In the genomic region with DNA sequence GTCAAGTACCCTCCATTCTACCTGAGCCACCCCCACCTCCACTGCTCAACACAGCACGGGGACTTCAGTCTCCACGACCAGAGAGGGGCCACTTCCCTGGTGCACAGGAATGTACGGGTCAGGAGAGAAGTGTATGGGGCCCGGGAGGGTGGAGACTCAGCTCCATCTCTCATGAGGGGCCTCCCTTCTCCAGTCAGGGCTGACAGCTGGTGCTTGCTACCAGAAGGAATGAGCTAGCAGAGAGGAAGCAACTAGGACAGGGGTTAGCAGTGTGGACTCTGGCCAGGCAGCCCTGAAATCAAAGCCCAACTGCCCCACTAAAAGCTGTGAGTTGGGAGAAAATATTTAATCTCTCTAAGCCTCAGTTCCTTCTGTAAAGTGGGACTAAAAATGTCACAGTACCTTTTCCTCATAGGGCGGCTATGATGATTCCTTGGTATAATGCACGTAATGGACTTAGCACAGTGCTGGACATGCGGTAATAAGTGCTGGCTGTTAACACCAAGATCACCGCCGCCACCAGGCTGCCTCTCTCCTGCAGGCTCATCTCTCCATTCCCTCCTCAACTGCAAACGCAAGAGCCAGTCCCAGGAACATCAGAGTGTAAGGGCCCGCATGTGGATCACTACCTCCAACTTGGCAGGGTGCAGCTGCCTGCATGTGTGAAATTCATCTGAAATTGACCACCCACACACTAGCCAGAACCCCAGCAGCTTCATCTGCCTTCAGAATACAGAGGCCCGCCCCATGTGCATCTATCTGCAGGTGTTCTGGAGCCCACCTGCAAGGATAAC, we compare ENCODE assay signal across 14 cellular contexts. TPM values are rescaled to one million over a fixed set of nuclear protein-coding genes. Genes with fewer than 3 reads are reported as not detected.
DNase-seq lines count a peak whose midpoint lies in the region; ATAC-seq and TF ChIP-seq lines count a peak whose summit lies in the region.
"Had no signal": no experiment of that assay in that cellular context is flagged by ENCODE, and none has a peak within 500 bp of the region (broad histone marks: within the 10 kb centered on the region; RNA-seq: fewer than 3 reads in every experiment).

No MANE protein-coding gene starts in this region.

- H3K36me3 ChIP-seq in endodermal cell (ENCODE audit: control insufficient read depth, insufficient read depth, low read length): peaks cover 84% of the 10 kb centered on the region
- no peaks in the 10 kb centered on the region for H3K36me3 ChIP-seq in aorta (ENCODE audit: control insufficient read depth in 1 of 2, insufficient read depth in 2 of 2, low read length in 1 of 2)
- H3K36me3 ChIP-seq in tibial nerve: no peaks in the 10 kb centered on the region
- H3K36me3 ChIP-seq: esophagus squamous epithelium had no signal

- no peak for TF ChIP-seq POLR2A in tibial nerve (IDR thresholded peaks at IDR 0.05)

- H3K9ac ChIP-seq in endodermal cell (ENCODE audit: extremely low read depth, low read length, poor library complexity, severe bottlenecking): no peak overlapping the region

- DNase-seq in left ventricle myocardium superior (no peak), Right ventricle myocardium superior (no peak), endodermal cell (peak; percentile 55), aorta (peak in 1 of 2 donors; percentile 64), immature natural killer cell (no peak), tibial nerve (ENCODE audit: low spot score in 2 of 2) (no peak)
- DNase-seq: activated CD4-positive, CD25-positive, alpha-beta regulatory T cell treated with anti-CD3 and anti-CD28 coated beads, Interleukin-2, amount 50 U/mL, for 72 hours; activated T-cell treated with anti-CD3 and anti-CD28 coated beads, Interleukin-2, amount 50 U/mL, for 72 hours; esophagus squamous epithelium; Karpas-422; naive B cell; NCI-H187 treated with DMSO at 0.1 percent for 48 hours had no signal

- H3K4me1 ChIP-seq in endodermal cell (ENCODE audit: control insufficient read depth, insufficient read depth, low read length): peaks cover 17% of the 10 kb centered on the region
- H3K4me1 ChIP-seq in aorta (ENCODE audit: control insufficient read depth in 1 of 2, insufficient read depth in 2 of 2, low read length in 2 of 2): peaks cover 8 to 11% of the 10 kb centered on the region in 2 donors
- peaks cover 0 to 70% (median 34%) of the 10 kb centered on the region in 4 donors for H3K4me1 ChIP-seq in tibial nerve

- H3K36me3 Mint-ChIP-seq in endodermal cell (ENCODE audit: low read depth) (peaks cover 12% of the 10 kb centered on the region), nephron (ENCODE audit: low read depth) (no peaks in the 10 kb centered on the region), immature natural killer cell (no peaks in the 10 kb centered on the region)

- H3K9me3 ChIP-seq in endodermal cell (ENCODE audit: control insufficient read depth, low read length) (no peaks in the 10 kb centered on the region), aorta (ENCODE audit: control insufficient read depth, low read length) (no peaks in the 10 kb centered on the region), tibial nerve (no peaks in the 10 kb centered on the region)
- H3K9me3 ChIP-seq: esophagus squamous epithelium had no signal

- TF ChIP-seq EP300 in tibial nerve (IDR thresholded peaks at IDR 0.05): no peak

- TF ChIP-seq CTCF in endodermal cell (conservative IDR thresholded peaks at IDR 0.05) (no peak), nephron (IDR thresholded peaks at IDR 0.05; ENCODE audit: unreplicated experiment in 3 of 3) (no peak), tibial nerve (IDR thresholded peaks at IDR 0.05) (no peak)

- H3K4me3 ChIP-seq in endodermal cell (ENCODE audit: low read length) (no peak overlapping the region), aorta (ENCODE audit: low read length in 2 of 2) (no peak overlapping the region), tibial nerve (no peak overlapping the region)
- H3K4me3 ChIP-seq: esophagus squamous epithelium had no signal

- intact Hi-C loops in left ventricle myocardium superior (cut with micrococcal nuclease): no loop called here
- intact Hi-C loops in Right ventricle myocardium superior (cut with DNase I): no loop called here
- intact Hi-C loops in aorta (cut with DNase I): loop anchor here in 1 of 2 donors (5.0 kb wide), 2 partner anchors 37 to 57 kb away; no protein-coding TSS in a partner anchor

- no peaks in the 10 kb centered on the region for H3K27me3 Mint-ChIP-seq in endodermal cell (ENCODE audit: insufficient read depth)
- peaks cover 4% of the 10 kb centered on the region for H3K27me3 Mint-ChIP-seq in nephron (ENCODE audit: low read depth)
- H3K27me3 Mint-ChIP-seq in immature natural killer cell (ENCODE audit: low read depth in 3 of 3): peaks cover 0 to 2% (median 1%) of the 10 kb centered on the region in 3 donors

- WGBS in endodermal cell (ENCODE audit: insufficient coverage in 1 of 2, insufficient read length in 1 of 2), 2 experiments: 92 to 94% methylated on average over 8 to 12 of the region's 12 CpGs
- 10 to 16% methylated on average over 12 of the region's 12 CpGs for WGBS in aorta, 2 donors
- WGBS in tibial nerve, 2 donors: 65 to 68% methylated on average over 12 of the region's 12 CpGs

- peak; percentile 20 for ATAC-seq in left ventricle myocardium superior
- no peak for ATAC-seq in Right ventricle myocardium superior (ENCODE audit: poor library complexity)
- ATAC-seq in aorta (ENCODE audit: low FRiP score): no peak
- no peak for ATAC-seq in HG02678 (IDR thresholded peaks at IDR 0.05; ENCODE audit: unreplicated experiment)
- ATAC-seq: activated T-cell treated with anti-CD3 and anti-CD28 coated beads, Interleukin-2, amount 50 U/mL, for 72 hours had no signal

- no peak overlapping the region for H3K4me3 Mint-ChIP-seq in endodermal cell
- no peak overlapping the region for H3K4me3 Mint-ChIP-seq in nephron
- no peak overlapping the region for H3K4me3 Mint-ChIP-seq in immature natural killer cell
- H3K4me3 Mint-ChIP-seq: activated T-cell treated with anti-CD3 and anti-CD28 coated beads, Interleukin-2, amount 50 U/mL, for 72 hours; naive B cell had no signal

- no peaks in the 10 kb centered on the region for H3K9me3 Mint-ChIP-seq in endodermal cell
- H3K9me3 Mint-ChIP-seq in nephron: no peaks in the 10 kb centered on the region
- H3K9me3 Mint-ChIP-seq in immature natural killer cell: peaks cover 0 to 2% (median 0%) of the 10 kb centered on the region in 6 donors
- H3K9me3 Mint-ChIP-seq: activated T-cell treated with anti-CD3 and anti-CD28 coated beads, Interleukin-2, amount 50 U/mL, for 72 hours; naive B cell had no signal

- H3K4me1 Mint-ChIP-seq in endodermal cell (peaks cover 55% of the 10 kb centered on the region), nephron (peaks cover 80% of the 10 kb centered on the region), immature natural killer cell (no peaks in the 10 kb centered on the region)

- H3K27ac Mint-ChIP-seq in endodermal cell (no peak overlapping the region), nephron (peak overlapping the region; percentile 58 to 79 (median 77)), immature natural killer cell (no peak overlapping the region)
- H3K27ac Mint-ChIP-seq: activated T-cell treated with anti-CD3 and anti-CD28 coated beads, Interleukin-2, amount 50 U/mL, for 72 hours had no signal

- H3K27me3 ChIP-seq in endodermal cell (ENCODE audit: control insufficient read depth, insufficient read depth, low read length, poor library complexity, severe bottlenecking): no peaks in the 10 kb centered on the region
- no peaks in the 10 kb centered on the region for H3K27me3 ChIP-seq in aorta (ENCODE audit: control insufficient read depth in 1 of 2, insufficient read depth in 2 of 2, low read length in 1 of 2)
- no peaks in the 10 kb centered on the region for H3K27me3 ChIP-seq in tibial nerve
- H3K27me3 ChIP-seq: esophagus squamous epithelium had no signal

- H3K27ac ChIP-seq in endodermal cell (ENCODE audit: low read depth, low read length) (no peak overlapping the region), aorta (ENCODE audit: low read depth in 1 of 2, low read length in 2 of 2) (peak overlapping the region; percentile 23 to 46), tibial nerve (no peak overlapping the region)

RNA-seq across cellular contexts. Expression of gene ACTN1, which starts 14.6 kb away (rescaled TPM):
- 90.5 TPM for total RNA-seq in left ventricle myocardium superior
- 92.5 TPM for total RNA-seq in Right ventricle myocardium superior
- 100 to 1,000 TPM; 190 to 275 TPM for total RNA-seq in endodermal cell
- 115 TPM for polyA plus RNA-seq in endodermal cell (2013, experiment 1 of 2)
- 126 TPM for polyA plus RNA-seq in endodermal cell (2013, experiment 2 of 2)
- 1,000 to 10,000 TPM in 1 of 2 donors, 100 to 1,000 TPM in 1; 883 to 1,590 TPM for total RNA-seq in aorta
- polyA plus RNA-seq in aorta: 100 to 1,000 TPM in 1 of 2 donors, 10 to 100 TPM in 1; 82.0 to 378 TPM
- 1 to 10 TPM; 5.2 to 9.7 (median 9.3) TPM for polyA plus RNA-seq in immature natural killer cell
- total RNA-seq in tibial nerve: 100 to 1,000 TPM; 130 to 273 (median 152) TPM

Comparison
In these comparisons a context has a peak if more than half of its experiments do, and no peak if none do; other contexts are left out.
1. H3K27ac ChIP-seq: peak in aorta (2 of 2); none in endodermal cell (single experiment) and tibial nerve (0 of 4).
2. H3K27ac Mint-ChIP-seq: peak in nephron (3 of 3); none in endodermal cell (single experiment) and immature natural killer cell (0 of 6).